Comparison of ENCODE assay signal across 14 cellular contexts in genomic region chr4:177484613-177485021, GRCh38. TPM values are rescaled to one million over a fixed set of nuclear protein-coding genes. Genes with fewer than 3 reads are reported as not detected.
DNase-seq lines count a peak whose midpoint lies in the region; ATAC-seq and TF ChIP-seq lines count a peak whose summit lies in the region.
"Had no signal": no experiment of that assay in that cellular context is flagged by ENCODE, and none has a peak within 500 bp of the region (broad histone marks: within the 10 kb centered on the region; RNA-seq: fewer than 3 reads in every experiment).

No MANE protein-coding gene starts in this region.

- H3K4me2 ChIP-seq in PC-9 = no peak overlapping the region
- no peak overlapping the region for H3K4me2 ChIP-seq in trophoblast cell (ENCODE audit: low read length)

- no peak overlapping the region for H4K12ac ChIP-seq in trophoblast cell (ENCODE audit: low read depth, low read length)

- no peak overlapping the region for H2BK120ac ChIP-seq in trophoblast cell (ENCODE audit: insufficient read depth, low read length, poor library complexity)

- no peaks in the 10 kb centered on the region for H4K20me1 ChIP-seq in PC-9 (ENCODE audit: insufficient read depth)

- H3K4me1 ChIP-seq in PC-9 (replicated peaks; ENCODE audit: insufficient read depth) (peaks cover 17% of the 10 kb centered on the region), trophoblast cell (ENCODE audit: control insufficient read depth in 1 of 2, insufficient read depth in 2 of 2, low read length in 2 of 2) (peaks cover 3 to 4% of the 10 kb centered on the region in 2 experiments), tibial artery (no peaks in the 10 kb centered on the region)

- no peaks in the 10 kb centered on the region for H3K9me2 ChIP-seq in PC-9 (ENCODE audit: insufficient read depth)

- no peak overlapping the region for H3K18ac ChIP-seq in trophoblast cell (ENCODE audit: low read length)

- no peak overlapping the region for H2AFZ ChIP-seq in PC-9
- H2AFZ ChIP-seq in trophoblast cell (ENCODE audit: insufficient read depth, low read length, poor library complexity) = no peak overlapping the region

- no peak overlapping the region for H3K9ac ChIP-seq in trophoblast cell (ENCODE audit: low read length)

- no peak overlapping the region for H3K14ac ChIP-seq in trophoblast cell (ENCODE audit: low read length)

- no CpG with 5 or more reads among the region's 1 CpG for WGBS in trophoblast cell (ENCODE audit: extremely low coverage, insufficient coverage, insufficient read length)

- intact Hi-C loops in PC-9 (cut with micrococcal nuclease; ENCODE audit: unreplicated experiment) = no loop called here
- intact Hi-C loops in tibial artery (cut with DNase I; ENCODE audit: low total_unique reads) = no loop called here

- H3K27ac ChIP-seq in PC-9 (no peak overlapping the region), trophoblast cell (ENCODE audit: low read depth, low read length) (no peak overlapping the region), tibial artery (no peak overlapping the region)

- no peaks in the 10 kb centered on the region for H3K36me3 ChIP-seq in PC-9 (ENCODE audit: low read depth)
- no peaks in the 10 kb centered on the region for H3K36me3 ChIP-seq in trophoblast cell (ENCODE audit: control insufficient read depth in 1 of 2, insufficient read depth in 2 of 2, low read length in 2 of 2)
- no peaks in the 10 kb centered on the region for H3K36me3 ChIP-seq in tibial artery

- H3K79me2 ChIP-seq in PC-9 (ENCODE audit: low read depth) = no peaks in the 10 kb centered on the region
- no peaks in the 10 kb centered on the region for H3K79me2 ChIP-seq in trophoblast cell (ENCODE audit: control insufficient read depth, insufficient read depth, low read length, poor library complexity)

- H3F3A ChIP-seq in PC-9 (ENCODE audit: insufficient read depth, low read depth) = no peaks in the 10 kb centered on the region

- TF ChIP-seq CTCF in PC-9 (conservative IDR thresholded peaks at IDR 0.05) = no peak
- no peak for TF ChIP-seq CTCF in tibial artery (IDR thresholded peaks at IDR 0.05)

- H3K79me1 ChIP-seq in trophoblast cell (ENCODE audit: low read length) = no peaks in the 10 kb centered on the region

- no peaks in the 10 kb centered on the region for H3K9me3 ChIP-seq in PC-9 (ENCODE audit: insufficient read depth, low read depth)
- H3K9me3 ChIP-seq in trophoblast cell (ENCODE audit: insufficient read depth, low read depth, low read length) = no peaks in the 10 kb centered on the region
- no peaks in the 10 kb centered on the region for H3K9me3 ChIP-seq in tibial artery

- POLR2A ChIA-PET in PC-9 (lab: Charles Lee; ENCODE audit: unreplicated experiment) = interaction anchor here (0.6 kb wide), 1 partner anchor 9 kb away, joined by 4 read pairs; no protein-coding TSS in a partner anchor

- H4K8ac ChIP-seq in trophoblast cell (ENCODE audit: low read depth, low read length) = no peak overlapping the region

- H4K91ac ChIP-seq in trophoblast cell (ENCODE audit: low read depth, low read length) = no peak overlapping the region

- H3K27me3 ChIP-seq in PC-9 (ENCODE audit: insufficient read depth, low read depth) (no peaks in the 10 kb centered on the region), trophoblast cell (ENCODE audit: insufficient read depth, low read length) (no peaks in the 10 kb centered on the region), tibial artery (no peaks in the 10 kb centered on the region)

- H3K4me3 ChIP-seq in PC-9 (no peak overlapping the region), trophoblast cell (ENCODE audit: low read depth, low read length) (no peak overlapping the region), tibial artery (no peak overlapping the region)
- H3K4me3 ChIP-seq: K562 had no signal

- H2BK12ac ChIP-seq in trophoblast cell (ENCODE audit: low read length) = no peak overlapping the region

- no peak overlapping the region for H2BK5ac ChIP-seq in trophoblast cell (ENCODE audit: low read depth, low read length, poor library complexity)

- BruUV-seq in PC-9 (replicated peaks; lab: Mats Ljungman, UMichigan) = no TSS peak

- no peak overlapping the region for H2AK5ac ChIP-seq in trophoblast cell (ENCODE audit: low read length)

- H3K4ac ChIP-seq in trophoblast cell (ENCODE audit: low read depth, low read length) = no peak overlapping the region

- no peak overlapping the region for H3K23ac ChIP-seq in trophoblast cell (ENCODE audit: low read length)

- ATAC-seq in esophagus mucosa = peak; percentile 44
- no peak for ATAC-seq in GM21528 (IDR thresholded peaks at IDR 0.05; ENCODE audit: low FRiP score, unreplicated experiment)
- ATAC-seq in HG02798 (IDR thresholded peaks at IDR 0.05; ENCODE audit: poor library complexity, unreplicated experiment) = no peak
- ATAC-seq: K562; stimulated activated naive CD8-positive, alpha-beta T cell treated with anti-CD3 and anti-CD28 coated beads, Interleukin-15, amount 100 ng/mL, for 72 hours had no signal

- DNase-seq in GM03348 (ENCODE audit: low spot score) (peak; percentile 44), PC-9 (peak; percentile 3 to 75), trophoblast cell (peak; percentile 38 to 91), anterior cingulate cortex (lab: John Stamatoyannopoulos, UW) (no peak), tibial artery (no peak)
- DNase-seq: DMS 273 treated with DMSO at 0.1 percent for 48 hours; NCI-H2171 treated with DMSO at 0.1 percent for 48 hours; Right ventricle myocardium superior; stimulated activated CD4-positive, alpha-beta T cell treated with anti-CD3 and anti-CD28 coated beads, Interleukin-2, amount 100 ng/mL, for 24 hours; stimulated activated naive CD8-positive, alpha-beta T cell treated with anti-CD3 and anti-CD28 coated beads, Interleukin-15, amount 100 ng/mL, for 72 hours had no signal

- CTCF ChIA-PET in PC-9 (lab: Charles Lee) = no interaction called here

RNA-seq across cellular contexts. Expression of gene AGA, which starts 42.4 kb away (rescaled TPM):
- total RNA-seq in PC-9 (2021) (13.8 and 17.0 TPM in 2 replicates), esophagus mucosa (20.6 TPM)
- polyA plus RNA-seq in trophoblast cell (2013) = 7.7 and 8.3 TPM in 2 replicates

Comparison
In these comparisons a context has a peak if more than half of its experiments do, and no peak if none do; other contexts are left out.
1. DNase-seq: peak in GM03348 (single experiment), PC-9 (2 of 2) and trophoblast cell (2 of 2); none in anterior cingulate cortex (0 of 58) and tibial artery (0 of 2).